Comparison of ENCODE assay signal across 8 cellular contexts in the genomic region with DNA sequence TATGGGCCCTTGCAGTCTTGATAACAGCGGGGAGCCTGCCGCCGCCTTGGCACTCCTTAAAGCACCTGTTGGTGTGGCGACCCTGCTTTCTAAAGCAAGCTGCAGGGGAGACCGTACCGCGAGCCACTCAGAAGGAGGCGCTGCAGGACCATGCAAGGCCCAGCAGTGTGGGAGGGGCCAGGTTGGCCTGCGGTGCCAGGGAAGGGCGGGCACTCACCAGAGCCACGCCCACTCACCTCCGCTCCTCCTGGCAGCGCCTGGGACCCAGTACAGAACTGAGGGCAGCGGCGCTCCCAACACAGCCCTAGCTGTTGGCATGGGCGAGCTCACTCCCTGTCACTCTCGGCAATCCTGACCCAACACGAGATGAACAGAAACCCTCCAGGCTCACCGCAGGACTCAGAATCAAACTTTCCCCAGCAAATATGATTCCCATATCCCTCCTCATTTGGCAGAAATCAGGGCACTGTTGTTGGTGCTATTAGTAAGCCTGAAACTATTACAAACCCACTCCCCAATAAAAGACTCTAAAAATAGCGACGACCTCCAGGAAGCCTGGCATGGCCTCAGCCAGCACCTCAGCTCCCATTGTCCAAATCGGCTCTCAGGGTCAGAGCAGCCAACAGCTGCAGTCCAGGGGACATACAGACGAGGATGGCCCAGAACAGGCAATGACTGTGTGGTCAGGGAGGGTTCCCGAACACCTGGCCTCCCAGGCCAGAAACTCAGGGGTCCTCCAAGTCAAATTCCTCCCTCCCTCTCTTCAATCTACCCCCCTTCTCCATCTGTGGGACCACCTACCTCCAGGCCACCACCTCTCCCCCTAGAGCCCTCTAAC.
DNase-seq lines count a peak whose midpoint lies in the region; ATAC-seq, FAIRE-seq and TF ChIP-seq lines count a peak whose summit lies in the region.

No MANE protein-coding gene starts in this region.

- H3K79me2 ChIP-seq in endothelial cell of umbilical vein (ENCODE audit: control insufficient read depth, insufficient read depth, low read length) = no peaks in the 10 kb centered on the region

- peaks cover 4 to 27% of the 10 kb centered on the region in 2 experiments for H3K36me3 ChIP-seq in endothelial cell of umbilical vein (ENCODE audit: control insufficient read depth in 2 of 2, extremely low read depth in 1 of 2, insufficient read depth in 2 of 2, low read length in 2 of 2)

- no peaks in the 10 kb centered on the region for H3K4me1 ChIP-seq in endothelial cell of umbilical vein (ENCODE audit: control insufficient read depth, extremely low read depth, insufficient read depth, low read length)

- no peaks in the 10 kb centered on the region for H4K20me1 ChIP-seq in endothelial cell of umbilical vein (replicated peaks; ENCODE audit: control insufficient read depth, extremely low read depth, insufficient read depth, low read length)

- TF ChIP-seq CTCF in activated CD8-positive, alpha-beta T cell treated with anti-CD3 and anti-CD28 coated beads for 36 hours (IDR thresholded peaks at IDR 0.05) = peak; percentile 70
- peak; percentile 83 to 88 for TF ChIP-seq CTCF in endothelial cell of umbilical vein (IDR thresholded peaks at IDR 0.05; ENCODE audit: extremely low read depth in 1 of 2, insufficient read depth in 1 of 2, low read depth in 1 of 2, low read length in 2 of 2)

- H3K9me3 Mint-ChIP-seq in activated CD8-positive, alpha-beta T cell treated with anti-CD3 and anti-CD28 coated beads for 36 hours = no peaks in the 10 kb centered on the region
- no peaks in the 10 kb centered on the region for H3K9me3 Mint-ChIP-seq in naive thymus-derived CD8-positive, alpha-beta T cell

- CTCF ChIA-PET in activated CD8-positive, alpha-beta T cell treated with anti-CD3 and anti-CD28 coated beads for 36 hours (lab: Charles Lee) = interaction anchor here (0.9 to 4.1 kb wide), 10 partner anchors 17 to 196 kb away, joined by 3 to 55 read pairs (median 6); no protein-coding TSS in a partner anchor
- CTCF ChIA-PET in endothelial cell of umbilical vein (lab: Charles Lee) = interaction anchor here (0.6 to 6.5 kb wide), 15 partner anchors 10 to 241 kb away, joined by 3 to 273 read pairs (median 4); no protein-coding TSS in a partner anchor

- peak; percentile 71 for ATAC-seq in GM19035 (IDR thresholded peaks at IDR 0.05; ENCODE audit: unreplicated experiment)
- peak; percentile 99 for ATAC-seq in activated CD8-positive, alpha-beta T cell treated with anti-CD3 and anti-CD28 coated beads for 36 hours
- ATAC-seq in naive thymus-derived CD8-positive, alpha-beta T cell = peak; percentile 99 to 100
- ATAC-seq in stimulated activated naive CD8-positive, alpha-beta T cell treated with anti-CD3 and anti-CD28 coated beads, Interleukin-15, Interleukin-2, amounts not matched to agents 100 U/mL and 50 U/mL, for 24 hours = peak; percentile 91
- no peak for ATAC-seq in GM21723 (IDR thresholded peaks at IDR 0.05; ENCODE audit: unreplicated experiment)

- intact Hi-C loops in activated CD8-positive, alpha-beta T cell treated with anti-CD3 and anti-CD28 coated beads for 36 hours (cut with micrococcal nuclease) = loop anchor here (5.0 kb wide), 1 partner anchor 112 kb away; no protein-coding TSS in a partner anchor
- intact Hi-C loops in endothelial cell of umbilical vein (cut with micrococcal nuclease) = loop anchor here (1.0 to 2.0 kb wide), 4 partner anchors 76 to 240 kb away; a partner anchor contains a TSS

- no peak overlapping the region for H2AFZ ChIP-seq in endothelial cell of umbilical vein (ENCODE audit: low read depth, low read length)

- H3K4me1 Mint-ChIP-seq in activated CD8-positive, alpha-beta T cell treated with anti-CD3 and anti-CD28 coated beads for 36 hours (ENCODE audit: low read depth) = peaks cover 16% of the 10 kb centered on the region
- H3K4me1 Mint-ChIP-seq in naive thymus-derived CD8-positive, alpha-beta T cell = peaks cover 4 to 14% (median 10%) of the 10 kb centered on the region in 4 donors

- H3K4me3 Mint-ChIP-seq in activated CD8-positive, alpha-beta T cell treated with anti-CD3 and anti-CD28 coated beads for 36 hours = no peak overlapping the region
- H3K4me3 Mint-ChIP-seq in naive thymus-derived CD8-positive, alpha-beta T cell = no peak overlapping the region

- no peak overlapping the region for H3K9ac ChIP-seq in endothelial cell of umbilical vein (replicated peaks; ENCODE audit: extremely low read depth, insufficient read depth, low read length)

- no peaks in the 10 kb centered on the region for H3K27me3 Mint-ChIP-seq in activated CD8-positive, alpha-beta T cell treated with anti-CD3 and anti-CD28 coated beads for 36 hours
- no peaks in the 10 kb centered on the region for H3K27me3 Mint-ChIP-seq in naive thymus-derived CD8-positive, alpha-beta T cell

- no peaks in the 10 kb centered on the region for H3K9me3 ChIP-seq in endothelial cell of umbilical vein (replicated peaks; ENCODE audit: control insufficient read depth, insufficient read depth, low read length)

- H3K36me3 Mint-ChIP-seq in activated CD8-positive, alpha-beta T cell treated with anti-CD3 and anti-CD28 coated beads for 36 hours (ENCODE audit: low read depth) = peaks cover 25% of the 10 kb centered on the region
- peaks cover 0 to 77% (median 14%) of the 10 kb centered on the region in 3 donors for H3K36me3 Mint-ChIP-seq in naive thymus-derived CD8-positive, alpha-beta T cell

- H3K27ac ChIP-seq in endothelial cell of umbilical vein (ENCODE audit: insufficient read depth, low read depth, low read length) = no peak overlapping the region

- H3K27me3 ChIP-seq in endothelial cell of umbilical vein (ENCODE audit: control insufficient read depth in 2 of 2, insufficient read depth in 2 of 2, low read length in 2 of 2) = no peaks in the 10 kb centered on the region

- TF ChIP-seq POLR2A in endothelial cell of umbilical vein (IDR thresholded peaks at IDR 0.05; ENCODE audit: low read depth, low read length) = no peak

- no peak overlapping the region for H3K4me2 ChIP-seq in endothelial cell of umbilical vein (ENCODE audit: insufficient read depth, low read length)

- POLR2A ChIA-PET in activated CD8-positive, alpha-beta T cell treated with anti-CD3 and anti-CD28 coated beads for 36 hours (lab: Charles Lee) = no interaction called here
- POLR2A ChIA-PET in endothelial cell of umbilical vein (lab: Charles Lee) = no interaction called here
- POLR2A ChIA-PET in naive thymus-derived CD8-positive, alpha-beta T cell (lab: Charles Lee) = interaction anchor here (0.8 to 2.0 kb wide), 3 partner anchors 76 to 110 kb away, joined by 3 to 12 read pairs (median 3); no protein-coding TSS in a partner anchor

- no TSS peak for BruUV-seq in endothelial cell of umbilical vein (replicated peaks; lab: Mats Ljungman, UMichigan)

- H3K4me3 ChIP-seq in endothelial cell of umbilical vein (replicated peaks in 1 of 3; ENCODE audit: insufficient read depth in 1 of 3, low read depth in 1 of 3, low read length in 3 of 3) = no peak overlapping the region

- dilution Hi-C loops in endothelial cell of umbilical vein (cut with MboI; ENCODE audit: extremely low pct_ligation_motif_present, low sequenced_read_pairs) = no loop called here

- peak overlapping the region; percentile 48 for H3K27ac Mint-ChIP-seq in activated CD8-positive, alpha-beta T cell treated with anti-CD3 and anti-CD28 coated beads for 36 hours
- peak overlapping the region; percentile 2 to 89 (median 58) for H3K27ac Mint-ChIP-seq in naive thymus-derived CD8-positive, alpha-beta T cell

- FAIRE-seq in endothelial cell of umbilical vein (lab: Jason Lieb, UNC) = peak; percentile 86

- DNase-seq in AG20443 (ENCODE audit: low spot score) = peak; percentile 28
- peak; percentile 81 for DNase-seq in NCI-H2196 (lab: John Stamatoyannopoulos, UW; ENCODE audit: unreplicated experiment)
- peak; percentile 88 for DNase-seq in activated CD8-positive, alpha-beta T cell treated with anti-CD3 and anti-CD28 coated beads for 36 hours
- DNase-seq in endothelial cell of umbilical vein (ENCODE audit: low read depth, low spot score) = peak; percentile 79
- peak; percentile 66 to 87 (median 78) for DNase-seq in naive thymus-derived CD8-positive, alpha-beta T cell
- peak; percentile 81 for DNase-seq in stimulated activated naive CD8-positive, alpha-beta T cell treated with anti-CD3 and anti-CD28 coated beads, Interleukin-15, Interleukin-2, amounts not matched to agents 100 U/mL and 50 U/mL, for 24 hours

- no peaks in the 10 kb centered on the region for H3K9me1 ChIP-seq in endothelial cell of umbilical vein (replicated peaks; ENCODE audit: control insufficient read depth, extremely low read depth, insufficient read depth, low read length)

TF ChIP-seq in endothelial cell of umbilical vein, 7 proteins besides CTCF, POLR2A, EP300 and RAD21:
- TF ChIP-seq MYC (IDR thresholded peaks at IDR 0.05; ENCODE audit: low read depth, low read length) = no peak
- TF ChIP-seq JUN (IDR thresholded peaks at IDR 0.05; ENCODE audit: borderline replicate concordance, insufficient read depth, insufficient read length, low read depth) = no peak
- TF ChIP-seq POLR2AphosphoS5 (IDR thresholded peaks at IDR 0.05; ENCODE audit: insufficient read depth, low read depth, low read length) = no peak
- no peak for TF ChIP-seq EZH2 (IDR thresholded peaks at IDR 0.05; ENCODE audit: borderline replicate concordance, low read depth, low read length, severe bottlenecking)
- TF ChIP-seq, protein P1, sequence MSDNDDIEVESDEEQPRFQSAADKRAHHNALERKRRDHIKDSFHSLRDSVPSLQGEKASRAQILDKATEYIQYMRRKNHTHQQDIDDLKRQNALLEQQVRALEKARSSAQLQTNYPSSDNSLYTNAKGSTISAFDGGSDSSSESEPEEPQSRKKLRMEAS (IDR thresholded peaks at IDR 0.05; ENCODE audit: insufficient read depth, insufficient read length) = no peak
- TF ChIP-seq FOS (IDR thresholded peaks at IDR 0.05; ENCODE audit: borderline replicate concordance, insufficient read depth, low read length) = no peak
- TF ChIP-seq GATA2 (IDR thresholded peaks at IDR 0.05; ENCODE audit: insufficient read depth, insufficient read length, low read depth, low read length) = no peak

Comparison
In these comparisons a context has a peak if more than half of its experiments do, and no peak if none do; other contexts are left out.
1. DNase-seq: peak in every context shown above with its lines; median percentile 88 in activated CD8-positive, alpha-beta T cell treated with anti-CD3 and anti-CD28 coated beads for 36 hours; 81 in NCI-H2196; 81 in stimulated activated naive CD8-positive, alpha-beta T cell treated with anti-CD3 and anti-CD28 coated beads, Interleukin-15, Interleukin-2, amounts not matched to agents 100 U/mL and 50 U/mL, for 24 hours; 79 in endothelial cell of umbilical vein; 78 in naive thymus-derived CD8-positive, alpha-beta T cell; 28 in AG20443.